ENCODE assay signal across 11 cellular contexts in genomic region chr9:35277171-35277520, GRCh38.
A peak's percentile ranks its signal among the peaks of the same experiment; 100 is the strongest.
DNase-seq lines count a peak whose midpoint lies in the region; ATAC-seq and TF ChIP-seq lines count a peak whose summit lies in the region.
"Had no signal": no experiment of that assay in that cellular context is flagged by ENCODE, and none has a peak within 500 bp of the region (broad histone marks: within the 10 kb centered on the region; RNA-seq: fewer than 3 reads in every experiment).

No MANE protein-coding gene starts in this region.

- H3K4me1 ChIP-seq in heart left ventricle (peaks cover 0 to 31% (median 12%) of the 10 kb centered on the region in 12 donors), lower lobe of right lung (peaks cover 26% of the 10 kb centered on the region), tibial artery (peaks cover 0 to 25% (median 13%) of the 10 kb centered on the region in 4 donors), adrenal gland (replicated peaks in 1 of 2) (peaks cover 0 to 12% of the 10 kb centered on the region in 2 donors)

- intact Hi-C loops in heart left ventricle (cut with DNase I) (loop anchor here in 3 of 10 donors (10.0 kb wide), 2 partner anchors 278 to 822 kb away; partner anchors contain the start of genes DNAI1 (in 1 of the 3) and FAM219A (in 1 of the 3)), Right ventricle myocardium superior (cut with DNase I) (no loop called here), lower lobe of right lung (cut with DNase I) (no loop called here), tibial artery (cut with DNase I; ENCODE audit: low total_unique reads) (no loop called here), adrenal gland (cut with DNase I) (no loop called here)

- H3K4me3 ChIP-seq in heart left ventricle (peak overlapping the region in 7 of 12 donors; percentile 27 to 55 (median 44)), cardiac fibroblast (replicated peaks in 1 of 2; ENCODE audit: low read depth in 2 of 2, low read length in 2 of 2) (no peak overlapping the region), lower lobe of right lung (no peak overlapping the region), tibial artery (peak overlapping the region in 1 of 2 donors; percentile 13), adrenal gland (no peak overlapping the region)

- no peaks in the 10 kb centered on the region for H3K27me3 ChIP-seq in heart left ventricle
- H3K27me3 ChIP-seq in lower lobe of right lung (ENCODE audit: low read depth): no peaks in the 10 kb centered on the region
- H3K27me3 ChIP-seq in tibial artery: no peaks in the 10 kb centered on the region
- H3K27me3 ChIP-seq in adrenal gland: no peaks in the 10 kb centered on the region

- ATAC-seq in heart left ventricle: no peak
- ATAC-seq in Right ventricle myocardium superior (ENCODE audit: poor library complexity): no peak
- ATAC-seq in lower lobe of right lung: no peak
- no peak for ATAC-seq in GM19452 (IDR thresholded peaks at IDR 0.05; ENCODE audit: unreplicated experiment)

- no peaks in the 10 kb centered on the region for H3K9me3 ChIP-seq in heart left ventricle
- no peaks in the 10 kb centered on the region for H3K9me3 ChIP-seq in lower lobe of right lung
- H3K9me3 ChIP-seq in tibial artery: no peaks in the 10 kb centered on the region
- H3K9me3 ChIP-seq in adrenal gland (replicated peaks in 1 of 3): no peaks in the 10 kb centered on the region

- no peaks in the 10 kb centered on the region for H3K36me3 ChIP-seq in heart left ventricle
- no peaks in the 10 kb centered on the region for H3K36me3 ChIP-seq in lower lobe of right lung
- no peaks in the 10 kb centered on the region for H3K36me3 ChIP-seq in tibial artery
- no peaks in the 10 kb centered on the region for H3K36me3 ChIP-seq in adrenal gland (replicated peaks in 1 of 2)

- 55 to 79% (median 56%) methylated on average over 1 of the region's 1 CpG for WGBS in heart left ventricle, 4 donors
- 62 to 88% (median 71%) methylated on average over 1 of the region's 1 CpG for WGBS in adrenal gland, 4 donors

- DNase-seq in heart left ventricle: no peak
- DNase-seq in Right ventricle myocardium superior: no peak
- DNase-seq in cardiac fibroblast (ENCODE audit: low read depth in 2 of 2): peak; percentile 27 to 62
- no peak for DNase-seq in lower lobe of right lung
- no peak for DNase-seq in tibial artery
- no peak for DNase-seq in NOMO-1 treated with DMSO at 0.1 percent for 48 hours (lab: John Stamatoyannopoulos, UW; ENCODE audit: unreplicated experiment)
- no peak for DNase-seq in adrenal gland
- DNase-seq: activated CD4-positive, alpha-beta T cell treated with anti-CD3 and anti-CD28 coated beads, Interleukin-2, amount 50 U/mL, for 1 hour; KBM-7; NCI-H524 had no signal

- H3K27ac ChIP-seq in heart left ventricle: peak overlapping the region; percentile 9 to 81 (median 48)
- peak overlapping the region; percentile 57 for H3K27ac ChIP-seq in lower lobe of right lung
- peak overlapping the region; percentile 56 to 57 for H3K27ac ChIP-seq in tibial artery
- H3K27ac ChIP-seq in adrenal gland: peak overlapping the region in 2 of 5 donors; percentile 17 to 26

- TF ChIP-seq POLR2A in heart left ventricle (IDR thresholded peaks at IDR 0.05): no peak
- no peak for TF ChIP-seq POLR2A in adrenal gland (IDR thresholded peaks at IDR 0.05)

- TF ChIP-seq CTCF in heart left ventricle (IDR thresholded peaks at IDR 0.05) (no peak), cardiac fibroblast (IDR thresholded peaks at IDR 0.05; ENCODE audit: low read depth, low read length) (no peak), lower lobe of right lung (IDR thresholded peaks at IDR 0.05) (no peak), tibial artery (IDR thresholded peaks at IDR 0.05) (no peak), adrenal gland (IDR thresholded peaks at IDR 0.05) (no peak)

Comparison
In these comparisons a context has a peak if more than half of its experiments do, and no peak if none do; other contexts are left out.
1. DNase-seq: peak in cardiac fibroblast (2 of 2); none in heart left ventricle (0 of 5), Right ventricle myocardium superior (single experiment), lower lobe of right lung (single experiment), tibial artery (0 of 2), NOMO-1 treated with DMSO at 0.1 percent for 48 hours (single experiment) and adrenal gland (0 of 7).
2. H3K4me3 ChIP-seq: peak in heart left ventricle (7 of 12); none in cardiac fibroblast (0 of 2), lower lobe of right lung (single experiment) and adrenal gland (0 of 4).